Comparison of ENCODE assay signal across 12 cellular contexts in the genomic region with DNA sequence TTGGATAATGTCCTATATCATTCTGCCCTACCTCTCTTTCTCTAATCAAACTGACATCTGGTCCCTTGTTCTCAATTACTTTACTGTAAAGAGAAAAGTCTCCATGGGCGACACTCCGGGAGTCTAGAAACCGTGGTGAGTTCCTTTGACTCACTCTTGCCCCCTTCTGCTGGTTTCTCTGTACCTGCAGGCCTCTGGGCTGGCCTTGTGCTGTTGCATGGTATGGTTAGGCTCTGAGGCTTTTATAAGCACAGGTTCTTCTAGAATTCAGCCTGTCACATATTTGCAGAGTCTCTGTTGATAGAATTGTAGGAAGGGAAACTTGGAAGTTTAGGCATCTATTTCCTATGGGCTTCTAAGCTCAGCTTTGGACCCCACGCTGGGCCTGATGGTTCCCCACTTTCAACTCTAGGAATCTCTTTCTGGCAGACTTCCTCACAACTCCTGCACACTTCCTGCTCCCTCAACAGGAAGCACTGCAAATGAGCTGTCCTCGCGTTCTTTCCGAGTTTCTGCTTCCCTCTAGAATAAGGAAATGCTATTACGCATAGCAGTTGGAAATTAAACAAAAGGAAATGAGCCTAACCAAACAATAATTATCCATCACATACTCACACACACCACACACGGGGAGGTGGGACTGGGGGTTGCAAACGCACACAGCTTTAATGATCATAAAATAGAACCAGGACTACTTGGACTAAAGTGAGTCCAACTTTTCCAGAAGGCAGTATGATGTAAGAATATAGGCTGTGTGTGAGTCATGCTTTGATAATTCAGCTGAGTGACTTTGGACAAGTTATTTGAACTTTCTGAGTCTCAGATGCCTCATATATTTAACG.
DNase-seq lines count a peak whose midpoint lies in the region; ATAC-seq and TF ChIP-seq lines count a peak whose summit lies in the region.
"Had no signal": no experiment of that assay in that cellular context is flagged by ENCODE, and none has a peak within 500 bp of the region (broad histone marks: within the 10 kb centered on the region; RNA-seq: fewer than 3 reads in every experiment).

No MANE protein-coding gene starts in this region.

- intact Hi-C loops in lower lobe of right lung (cut with DNase I) = no loop called here

- H3K4me3 ChIP-seq in lower lobe of right lung = no peak overlapping the region

- H3K4me3 Mint-ChIP-seq in chondrocyte (ENCODE audit: unreplicated experiment) = no peak overlapping the region
- H3K4me3 Mint-ChIP-seq: activated B cell treated with CpG ODN at 0.5 μM for 24 hours had no signal

- no peaks in the 10 kb centered on the region for H3K27me3 Mint-ChIP-seq in chondrocyte (ENCODE audit: low read depth)

- peak overlapping the region; percentile 58 for H3K27ac ChIP-seq in lower lobe of right lung
- H3K27ac ChIP-seq: neutrophil had no signal

- no peaks in the 10 kb centered on the region for H3K9me3 ChIP-seq in lower lobe of right lung
- H3K9me3 ChIP-seq: neutrophil had no signal

- H3K4me1 ChIP-seq in lower lobe of right lung = peaks cover 12% of the 10 kb centered on the region

- H3K36me3 Mint-ChIP-seq in chondrocyte (ENCODE audit: low read depth) = no peaks in the 10 kb centered on the region

- peaks cover 27% of the 10 kb centered on the region for H3K4me1 Mint-ChIP-seq in chondrocyte (ENCODE audit: low read depth)
- H3K4me1 Mint-ChIP-seq: activated B cell treated with CpG ODN at 0.5 μM for 24 hours had no signal

- in situ Hi-C loops in ACHN (cut with HindIII; ENCODE audit: low pct_ligation_motif_present, low pct_unique_long_range_greater_than_20kb, low sequenced_read_pairs) = no loop called here

- DNase-seq in ACHN (peak; percentile 32), KG1 (lab: John Stamatoyannopoulos, UW) (peak; percentile 15), chondrocyte (ENCODE audit: low spot score) (no peak), lower lobe of right lung (no peak), cerebellum (ENCODE audit: low spot score) (no peak)
- DNase-seq in activated CD4-positive, alpha-beta T cell treated with anti-CD3 and anti-CD28 coated beads for 4 hours = no peak
- DNase-seq: activated B cell treated with CpG ODN at 0.5 μM for 24 hours, DMS153, NCI-H1694 treated with DMSO at 0.1 percent for 48 hours had no signal

- H3K27me3 ChIP-seq in lower lobe of right lung (ENCODE audit: low read depth) = no peaks in the 10 kb centered on the region
- H3K27me3 ChIP-seq: neutrophil had no signal

- TF ChIP-seq CTCF in chondrocyte (IDR thresholded peaks at IDR 0.05) = peak; percentile 55
- no peak for TF ChIP-seq CTCF in lower lobe of right lung (IDR thresholded peaks at IDR 0.05)

- no peaks in the 10 kb centered on the region for H3K36me3 ChIP-seq in lower lobe of right lung
- H3K36me3 ChIP-seq: neutrophil had no signal

- peak overlapping the region; percentile 83 for H3K27ac Mint-ChIP-seq in chondrocyte (ENCODE audit: unreplicated experiment)
- H3K27ac Mint-ChIP-seq: activated B cell treated with CpG ODN at 0.5 μM for 24 hours had no signal

- no peaks in the 10 kb centered on the region for H3K9me3 Mint-ChIP-seq in chondrocyte (ENCODE audit: low read depth)
- H3K9me3 Mint-ChIP-seq: activated B cell treated with CpG ODN at 0.5 μM for 24 hours had no signal

- peak; percentile 53 to 70 for ATAC-seq in lower lobe of right lung
- ATAC-seq in HG03139 (IDR thresholded peaks at IDR 0.05; ENCODE audit: unreplicated experiment) = no peak
- no peak for ATAC-seq in HG03457 (IDR thresholded peaks at IDR 0.05; ENCODE audit: unreplicated experiment)

Comparison
In these comparisons a context has a peak if more than half of its experiments do, and no peak if none do; other contexts are left out.
1. DNase-seq: peak in ACHN (single experiment) and KG1 (single experiment); none in chondrocyte (single experiment), lower lobe of right lung (single experiment), activated CD4-positive, alpha-beta T cell treated with anti-CD3 and anti-CD28 coated beads for 4 hours (0 of 2) and cerebellum (single experiment).
2. ATAC-seq: peak in lower lobe of right lung (2 of 2); none in HG03139 (single experiment) and HG03457 (single experiment).